9 cellular contexts compared by ENCODE assay signal in genomic region chr22:50562523-50563409, GRCh38. TPM values are rescaled to one million over a fixed set of nuclear protein-coding genes. Genes with fewer than 3 reads are reported as not detected.
DNase-seq lines count a peak whose midpoint lies in the region; ATAC-seq, FAIRE-seq and TF ChIP-seq lines count a peak whose summit lies in the region.
"Had no signal": no experiment of that assay in that cellular context is flagged by ENCODE, and none has a peak within 500 bp of the region (broad histone marks: within the 10 kb centered on the region; RNA-seq: fewer than 3 reads in every experiment).

Gene SYCE3, minus strand, starts transcription at chr22:50562919. Its CDS starts 6,514 bp downstream, at chr22:50556405.

- H3K9me3 ChIP-seq in kidney (ENCODE audit: control insufficient read depth in 1 of 2, low read length in 2 of 2) = no peaks in the 10 kb centered on the region

- H3K36me3 ChIP-seq in kidney (ENCODE audit: control insufficient read depth in 1 of 2, insufficient read depth in 2 of 2, low read length in 2 of 2) = no peaks in the 10 kb centered on the region

- TF ChIP-seq CTCF in AG10803 (conservative IDR thresholded peaks at IDR 0.05; ENCODE audit: low read length) (peak; percentile 63), kidney (IDR thresholded peaks at IDR 0.05; ENCODE audit: borderline replicate concordance, extremely low read depth, insufficient read depth) (peak; percentile 75)

- DNase-seq in AG10803 (ENCODE audit: low read depth) (peak; percentile 83), NCI-H345 (lab: John Stamatoyannopoulos, UW) (peak; percentile 94), cerebellar cortex (ENCODE audit: low spot score) (peak; percentile 98), kidney (peak; percentile 99)
- DNase-seq in activated CD4-positive, CD25-positive, alpha-beta regulatory T cell treated with anti-CD3 and anti-CD28 coated beads, Interleukin-2, amount 50 U/mL, for 16 hours (ENCODE audit: low read depth, low spot score) = peak; percentile 94
- peak; percentile 99 for DNase-seq in stimulated activated CD4-positive, alpha-beta T cell treated with anti-CD3 and anti-CD28 coated beads, Interleukin-15, amount 100 ng/mL, for 24 hours

- peak within 1 kb of the TSS; percentile 68 to 87 for H3K27ac ChIP-seq in kidney (ENCODE audit: low read depth in 2 of 2, low read length in 2 of 2)

- FAIRE-seq in kidney (lab: Jason Lieb, UNC) = no peak

- intact Hi-C loops in kidney (cut with DNase I) = no loop called here

- peak within 1 kb of the TSS; percentile 78 for H3K4me3 ChIP-seq in AG10803 (ENCODE audit: low read length)
- H3K4me3 ChIP-seq in kidney (ENCODE audit: low read length in 2 of 2) = peak within 1 kb of the TSS; percentile 55 to 86

- H3K9ac ChIP-seq in kidney (ENCODE audit: low read length in 2 of 2) = peak within 1 kb of the TSS; percentile 9 to 92

- H3K4me1 ChIP-seq in kidney (ENCODE audit: control insufficient read depth in 1 of 2, insufficient read depth in 1 of 2, low read depth in 1 of 2, low read length in 2 of 2) = peaks cover 0 to 8% of the 10 kb centered on the region in 2 donors

- peak; percentile 92 for ATAC-seq in GM19023 (IDR thresholded peaks at IDR 0.05; ENCODE audit: unreplicated experiment)
- peak; percentile 80 for ATAC-seq in HG03196 (IDR thresholded peaks at IDR 0.05; ENCODE audit: unreplicated experiment)

RNA-seq across cellular contexts. Expression of gene SYCE3, which starts in this region (rescaled TPM):
- total RNA-seq in kidney = not detected
- polyA plus RNA-seq in kidney (ENCODE audit: insufficient read depth, low read depth, low replicate concordance) = 4.6 TPM
- total RNA-seq: activated CD8-positive, alpha-beta memory T cell treated with anti-CD3 and anti-CD28 coated beads for 36 hours had no signal

Comparison
In these comparisons a context has a peak if more than half of its experiments do, and no peak if none do; other contexts are left out.
1. Peak in every context shown above with its lines: DNase-seq, ATAC-seq, H3K4me3 ChIP-seq and H3K27ac ChIP-seq.